In the genomic region with DNA sequence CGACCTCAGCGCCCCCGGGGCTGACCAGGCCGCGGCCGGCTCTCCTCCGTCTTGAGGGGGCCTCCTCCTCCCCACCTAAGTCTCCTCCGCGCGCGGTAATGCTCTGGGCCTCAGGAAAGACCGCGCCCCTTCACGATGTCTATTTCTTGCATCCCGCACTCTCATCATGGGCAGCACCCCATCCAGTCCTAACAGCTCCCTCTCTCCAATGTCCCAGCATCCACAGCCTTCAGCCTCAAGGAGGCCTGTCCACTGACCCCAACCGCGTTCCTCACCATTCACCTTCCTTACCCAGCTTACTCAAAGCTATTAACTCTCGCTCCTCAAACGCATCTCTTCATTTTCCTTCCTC, we compare ENCODE assay signal across 8 cellular contexts.
DNase-seq lines count a peak whose midpoint lies in the region; ATAC-seq, FAIRE-seq and TF ChIP-seq lines count a peak whose summit lies in the region.

No MANE protein-coding gene starts in this region.

- H4K20me1 ChIP-seq in OCI-LY1 (ENCODE audit: insufficient read depth, low read length) (no peaks in the 10 kb centered on the region), endothelial cell of umbilical vein (replicated peaks; ENCODE audit: control insufficient read depth, extremely low read depth, insufficient read depth, low read length) (no peaks in the 10 kb centered on the region)

- no peaks in the 10 kb centered on the region for H3K9me2 ChIP-seq in OCI-LY1 (ENCODE audit: low read depth, low read length)

- H3K9me1 ChIP-seq in endothelial cell of umbilical vein (replicated peaks; ENCODE audit: control insufficient read depth, extremely low read depth, insufficient read depth, low read length), result no peaks in the 10 kb centered on the region

- peak overlapping the region; percentile 93 for H3K27ac ChIP-seq in OCI-LY1 (ENCODE audit: low read depth, low read length, poor library complexity, severe bottlenecking)
- no peak overlapping the region for H3K27ac ChIP-seq in endothelial cell of umbilical vein (ENCODE audit: insufficient read depth, low read depth, low read length)
- H3K27ac ChIP-seq in neutrophil, result peak overlapping the region; percentile 80

- H3F3A ChIP-seq in OCI-LY1 (ENCODE audit: insufficient read depth, low read length), result no peaks in the 10 kb centered on the region

- H3K4me2 ChIP-seq in OCI-LY1 (ENCODE audit: low read length) (peak overlapping the region; percentile 73), endothelial cell of umbilical vein (ENCODE audit: insufficient read depth, low read length) (no peak overlapping the region)

- H2AFZ ChIP-seq in OCI-LY1 (ENCODE audit: low read length) (no peak overlapping the region), endothelial cell of umbilical vein (ENCODE audit: low read depth, low read length) (peak overlapping the region; percentile 63)

- intact Hi-C loops in endothelial cell of umbilical vein (cut with micrococcal nuclease), result loop anchor here (5.0 to 10.0 kb wide), 4 partner anchors 620 to 1570 kb away; partner anchors contain the start of gene NUDT11

- BruUV-seq in endothelial cell of umbilical vein (replicated peaks; lab: Mats Ljungman, UMichigan), result no TSS peak

- H3K9ac ChIP-seq in OCI-LY1 (ENCODE audit: low read length) (peak overlapping the region; percentile 74), endothelial cell of umbilical vein (replicated peaks; ENCODE audit: extremely low read depth, insufficient read depth, low read length) (no peak overlapping the region)

- no peak for FAIRE-seq in endothelial cell of umbilical vein (lab: Jason Lieb, UNC)

- TF ChIP-seq CTCF in OCI-LY1 (IDR thresholded peaks at IDR 0.05; ENCODE audit: low read length), result no peak
- no peak for TF ChIP-seq CTCF in endothelial cell of umbilical vein (IDR thresholded peaks at IDR 0.05; ENCODE audit: extremely low read depth in 1 of 2, insufficient read depth in 1 of 2, low read depth in 1 of 2, low read length in 2 of 2)
- no peak for TF ChIP-seq CTCF in neutrophil (IDR thresholded peaks at IDR 0.05)
- TF ChIP-seq CTCF in GM10266 (IDR thresholded peaks at IDR 0.05; ENCODE audit: control insufficient read depth, insufficient read depth, low read depth, missing control alignments), result no peak

- H3K36me3 ChIP-seq in OCI-LY1 (ENCODE audit: insufficient read depth, low read length) (no peaks in the 10 kb centered on the region), endothelial cell of umbilical vein (ENCODE audit: control insufficient read depth in 2 of 2, extremely low read depth in 1 of 2, insufficient read depth in 2 of 2, low read length in 2 of 2) (no peaks in the 10 kb centered on the region), neutrophil (no peaks in the 10 kb centered on the region)

- H3K4me3 ChIP-seq in OCI-LY1 (ENCODE audit: low read depth, low read length, poor library complexity, severe bottlenecking), result peak overlapping the region; percentile 68
- peak overlapping the region in 2 of 3 experiments; percentile 51 to 67 for H3K4me3 ChIP-seq in endothelial cell of umbilical vein (replicated peaks in 1 of 3; ENCODE audit: insufficient read depth in 1 of 3, low read depth in 1 of 3, low read length in 3 of 3)
- peak overlapping the region; percentile 64 to 86 for H3K4me3 ChIP-seq in neutrophil (ENCODE audit: low read depth in 1 of 2, low read length in 1 of 2)

- H3K4me1 ChIP-seq in OCI-LY1 (ENCODE audit: insufficient read depth, low read length, severe bottlenecking) (peaks cover 21% of the 10 kb centered on the region), endothelial cell of umbilical vein (ENCODE audit: control insufficient read depth, extremely low read depth, insufficient read depth, low read length) (no peaks in the 10 kb centered on the region), neutrophil (ENCODE audit: control insufficient read depth in 1 of 2, insufficient read depth in 1 of 2, low read depth in 1 of 2, low read length in 1 of 2) (peaks cover 4 to 11% of the 10 kb centered on the region in 2 experiments)

- H3K9me3 ChIP-seq in OCI-LY1 (ENCODE audit: low read length), result no peaks in the 10 kb centered on the region
- H3K9me3 ChIP-seq in endothelial cell of umbilical vein (replicated peaks; ENCODE audit: control insufficient read depth, insufficient read depth, low read length), result no peaks in the 10 kb centered on the region
- no peaks in the 10 kb centered on the region for H3K9me3 ChIP-seq in neutrophil

- dilution Hi-C loops in endothelial cell of umbilical vein (cut with MboI; ENCODE audit: extremely low pct_ligation_motif_present, low sequenced_read_pairs), result no loop called here

- DNase-seq in endothelial cell of umbilical vein (ENCODE audit: low read depth, low spot score), result no peak
- no peak for DNase-seq in activated CD8-positive, alpha-beta memory T cell treated with anti-CD3 and anti-CD28 coated beads, Interleukin-2, amount 50 U/mL, for 4 hours
- no peak for DNase-seq in COR-L47 (lab: John Stamatoyannopoulos, UW)
- DNase-seq in RKO (ENCODE audit: low spot score), result no peak
- DNase-seq in GM10266 (ENCODE audit: extremely low spot score), result no peak

- no peak for TF ChIP-seq POLR2A in endothelial cell of umbilical vein (IDR thresholded peaks at IDR 0.05; ENCODE audit: low read depth, low read length)

- CTCF ChIA-PET in endothelial cell of umbilical vein (lab: Charles Lee), result interaction anchor here (0.6 to 1.6 kb wide), 6 partner anchors 13 to 1513 kb away, joined by 3 to 14 read pairs (median 4); partner anchors contain the start of gene MAGED1

- no peaks in the 10 kb centered on the region for H3K27me3 ChIP-seq in OCI-LY1 (ENCODE audit: insufficient read depth, low read length)
- no peaks in the 10 kb centered on the region for H3K27me3 ChIP-seq in endothelial cell of umbilical vein (ENCODE audit: control insufficient read depth in 2 of 2, insufficient read depth in 2 of 2, low read length in 2 of 2)
- peaks cover 22% of the 10 kb centered on the region for H3K27me3 ChIP-seq in neutrophil

- ATAC-seq in GM19467 (IDR thresholded peaks at IDR 0.05; ENCODE audit: unreplicated experiment), result peak; percentile 7

- H3K79me2 ChIP-seq in OCI-LY1 (ENCODE audit: insufficient read depth, low read length) (no peaks in the 10 kb centered on the region), endothelial cell of umbilical vein (ENCODE audit: control insufficient read depth, insufficient read depth, low read length) (no peaks in the 10 kb centered on the region)

- POLR2A ChIA-PET in endothelial cell of umbilical vein (lab: Charles Lee), result no interaction called here

TF ChIP-seq in endothelial cell of umbilical vein, 7 proteins besides CTCF, POLR2A, EP300 and RAD21:
- TF ChIP-seq MYC (IDR thresholded peaks at IDR 0.05; ENCODE audit: low read depth, low read length) (no peak), GATA2 (IDR thresholded peaks at IDR 0.05; ENCODE audit: insufficient read depth, insufficient read length, low read depth, low read length) (no peak), EZH2 (IDR thresholded peaks at IDR 0.05; ENCODE audit: borderline replicate concordance, low read depth, low read length, severe bottlenecking) (no peak), POLR2AphosphoS5 (IDR thresholded peaks at IDR 0.05; ENCODE audit: insufficient read depth, low read depth, low read length) (no peak), FOS (IDR thresholded peaks at IDR 0.05; ENCODE audit: borderline replicate concordance, insufficient read depth, low read length) (no peak), JUN (IDR thresholded peaks at IDR 0.05; ENCODE audit: borderline replicate concordance, insufficient read depth, insufficient read length, low read depth) (no peak)
- TF ChIP-seq, protein P1, sequence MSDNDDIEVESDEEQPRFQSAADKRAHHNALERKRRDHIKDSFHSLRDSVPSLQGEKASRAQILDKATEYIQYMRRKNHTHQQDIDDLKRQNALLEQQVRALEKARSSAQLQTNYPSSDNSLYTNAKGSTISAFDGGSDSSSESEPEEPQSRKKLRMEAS (IDR thresholded peaks at IDR 0.05; ENCODE audit: insufficient read depth, insufficient read length), result no peak
